Comparison of ENCODE assay signal across 9 cellular contexts in genomic region chr2:69917854-69918253, GRCh38. TPM values are rescaled to one million over a fixed set of nuclear protein-coding genes. Genes with fewer than 3 reads are reported as not detected.
A peak's percentile ranks its signal among the peaks of the same experiment; 100 is the strongest.
DNase-seq lines count a peak whose midpoint lies in the region; ATAC-seq and TF ChIP-seq lines count a peak whose summit lies in the region.
"Had no signal": no experiment of that assay in that cellular context is flagged by ENCODE, and none has a peak within 500 bp of the region (broad histone marks: within the 10 kb centered on the region; RNA-seq: fewer than 3 reads in every experiment).

No MANE protein-coding gene starts in this region.

- no TSS peak for BruUV-seq in Calu3 (replicated peaks; lab: Mats Ljungman, UMichigan)

- no peak for TF ChIP-seq POLR2A in NB4 (IDR thresholded peaks at IDR 0.05; ENCODE audit: extremely low read depth, insufficient read length)

- H3K4me3 ChIP-seq in NB4 (ENCODE audit: low read depth, low read length), result peak overlapping the region; percentile 71

- peaks cover 23% of the 10 kb centered on the region for H3K4me1 Mint-ChIP-seq in Calu3 (ENCODE audit: low read depth, unreplicated experiment)
- peaks cover 25 to 34% of the 10 kb centered on the region in 2 donors for H3K4me1 Mint-ChIP-seq in natural killer cell treated with Interleukin-12 subunit alpha and Interleukin-12 subunit beta and Interleukin-15 and Interleukin-18, amount 100 ng/mL, for 72 hours (ENCODE audit: low read depth in 2 of 2)

- no peak for DNase-seq in Calu3
- DNase-seq in NB4 (ENCODE audit: low read depth), result peak; percentile 67
- DNase-seq in dermis blood vessel endothelial cell, result peak; percentile 93
- DNase-seq in natural killer cell treated with Interleukin-12 subunit alpha and Interleukin-12 subunit beta and Interleukin-15 and Interleukin-18, amount 100 ng/mL, for 72 hours (ENCODE audit: low spot score), result no peak
- DNase-seq in activated T-cell treated with anti-CD3 and anti-CD28 coated beads for 4 hours, result no peak
- no peak for DNase-seq in activated CD8-positive, alpha-beta memory T cell treated with anti-CD3 and anti-CD28 coated beads, Interleukin-2, amount 50 U/mL, for 4 hours

- CTCF ChIA-PET in Calu3 (lab: Charles Lee), result interaction anchor here (0.7 to 1.0 kb wide), 2 partner anchors 153 to 193 kb away, joined by 3 read pairs; no protein-coding TSS in a partner anchor

- peak overlapping the region; percentile 76 for H3K4me3 Mint-ChIP-seq in Calu3 (ENCODE audit: low read depth, unreplicated experiment)
- peak overlapping the region; percentile 81 for H3K4me3 Mint-ChIP-seq in natural killer cell treated with Interleukin-12 subunit alpha and Interleukin-12 subunit beta and Interleukin-15 and Interleukin-18, amount 100 ng/mL, for 72 hours

- H3K9me3 Mint-ChIP-seq in Calu3 (ENCODE audit: low read depth, unreplicated experiment), result no peaks in the 10 kb centered on the region
- no peaks in the 10 kb centered on the region for H3K9me3 Mint-ChIP-seq in natural killer cell treated with Interleukin-12 subunit alpha and Interleukin-12 subunit beta and Interleukin-15 and Interleukin-18, amount 100 ng/mL, for 72 hours

- peak overlapping the region; percentile 93 for H3K27ac Mint-ChIP-seq in Calu3 (ENCODE audit: unreplicated experiment)
- peak overlapping the region; percentile 58 to 65 for H3K27ac Mint-ChIP-seq in natural killer cell treated with Interleukin-12 subunit alpha and Interleukin-12 subunit beta and Interleukin-15 and Interleukin-18, amount 100 ng/mL, for 72 hours

- no peak for TF ChIP-seq CTCF in Calu3 (IDR thresholded peaks at IDR 0.05; ENCODE audit: unreplicated experiment)
- TF ChIP-seq CTCF in NB4 (IDR thresholded peaks at IDR 0.05; ENCODE audit: low read depth, low read length), result no peak

- intact Hi-C loops in Calu3 (cut with micrococcal nuclease; ENCODE audit: unreplicated experiment), result no loop called here

- no peaks in the 10 kb centered on the region for H3K27me3 Mint-ChIP-seq in Calu3 (ENCODE audit: unreplicated experiment)
- no peaks in the 10 kb centered on the region for H3K27me3 Mint-ChIP-seq in natural killer cell treated with Interleukin-12 subunit alpha and Interleukin-12 subunit beta and Interleukin-15 and Interleukin-18, amount 100 ng/mL, for 72 hours

- peaks cover 60% of the 10 kb centered on the region for H3K36me3 Mint-ChIP-seq in Calu3 (ENCODE audit: insufficient read depth, unreplicated experiment)
- peaks cover 29% of the 10 kb centered on the region for H3K36me3 Mint-ChIP-seq in natural killer cell treated with Interleukin-12 subunit alpha and Interleukin-12 subunit beta and Interleukin-15 and Interleukin-18, amount 100 ng/mL, for 72 hours

- ATAC-seq in natural killer cell treated with Interleukin-12 subunit alpha and Interleukin-12 subunit beta and Interleukin-15 and Interleukin-18, amount 100 ng/mL, for 72 hours, result no peak
- ATAC-seq in GM21529 (IDR thresholded peaks at IDR 0.05; ENCODE audit: unreplicated experiment) (no peak), GM19395 (IDR thresholded peaks at IDR 0.05; ENCODE audit: unreplicated experiment) (no peak)
- ATAC-seq: activated CD4-positive, CD25-positive, alpha-beta regulatory T cell treated with anti-CD3 and anti-CD28 coated beads, Interleukin-2, amount 50 U/mL, for 24 hours had no signal

RNA-seq across cellular contexts. Expression of gene MXD1, which starts 2.9 kb away (rescaled TPM):
- 13.3 and 17.4 TPM in 2 replicates for total RNA-seq in Calu3 (2022)
- 3.8 and 4.9 TPM in 2 replicates for total RNA-seq in dermis blood vessel endothelial cell
- 10 to 100 TPM; 27.6 to 42.7 TPM for total RNA-seq in natural killer cell treated with Interleukin-12 subunit alpha and Interleukin-12 subunit beta and Interleukin-15 and Interleukin-18, amount 100 ng/mL, for 72 hours

RNA-seq across cellular contexts. Expression of gene SNRNP27, which starts 24.1 kb away (rescaled TPM):
- total RNA-seq in Calu3 (2022), result 36.3 and 39.8 TPM in 2 replicates
- 40.0 and 47.7 TPM in 2 replicates for total RNA-seq in dermis blood vessel endothelial cell
- 10 to 100 TPM; 43.0 to 64.4 TPM for total RNA-seq in natural killer cell treated with Interleukin-12 subunit alpha and Interleukin-12 subunit beta and Interleukin-15 and Interleukin-18, amount 100 ng/mL, for 72 hours

RNA-seq across cellular contexts. Expression of gene ASPRV1, which starts 43.6 kb away (rescaled TPM):
- 0.17 and 0.27 TPM in 2 replicates for total RNA-seq in Calu3 (2022)
- 0.14 and 0.34 TPM in 2 replicates for total RNA-seq in dermis blood vessel endothelial cell
- under 1 TPM; 0.55 to 0.84 TPM for total RNA-seq in natural killer cell treated with Interleukin-12 subunit alpha and Interleukin-12 subunit beta and Interleukin-15 and Interleukin-18, amount 100 ng/mL, for 72 hours

Comparison
In these comparisons a context has a peak if more than half of its experiments do, and no peak if none do; other contexts are left out.
1. DNase-seq: peak in NB4 (single experiment) and dermis blood vessel endothelial cell (single experiment); none in Calu3 (single experiment), natural killer cell treated with Interleukin-12 subunit alpha and Interleukin-12 subunit beta and Interleukin-15 and Interleukin-18, amount 100 ng/mL, for 72 hours (single experiment), activated T-cell treated with anti-CD3 and anti-CD28 coated beads for 4 hours (single experiment) and activated CD8-positive, alpha-beta memory T cell treated with anti-CD3 and anti-CD28 coated beads, Interleukin-2, amount 50 U/mL, for 4 hours (single experiment).